In the genomic region with DNA sequence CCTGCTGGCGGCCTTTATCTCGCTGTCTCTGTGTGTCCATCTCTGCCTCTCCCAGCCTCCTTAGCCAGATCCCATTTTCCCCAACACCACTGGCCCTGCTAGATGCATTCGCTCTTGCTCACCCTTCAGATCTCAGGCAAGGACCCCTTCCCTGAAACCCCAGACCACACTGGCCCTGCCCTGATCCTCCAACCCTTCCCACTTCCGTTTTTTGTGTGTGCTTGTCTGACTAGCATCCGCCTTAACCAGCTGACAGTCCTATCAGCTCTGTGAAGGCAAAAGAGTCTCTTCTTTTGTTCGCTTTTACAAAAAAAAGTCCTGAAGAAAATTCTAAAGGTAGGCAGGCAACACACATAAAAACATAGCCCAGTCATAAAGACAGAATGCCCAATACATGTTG, we compare ENCODE assay signal across 13 cellular contexts. TPM values are rescaled to one million over a fixed set of nuclear protein-coding genes. Genes with fewer than 3 reads are reported as not detected.
A peak's percentile ranks its signal among the peaks of the same experiment; 100 is the strongest.
DNase-seq lines count a peak whose midpoint lies in the region; ATAC-seq and TF ChIP-seq lines count a peak whose summit lies in the region.
"Had no signal": no experiment of that assay in that cellular context is flagged by ENCODE, and none has a peak within 500 bp of the region (broad histone marks: within the 10 kb centered on the region; RNA-seq: fewer than 3 reads in every experiment).

No MANE protein-coding gene starts in this region.

- POLR2A ChIA-PET in activated CD4-positive, alpha-beta T cell treated with anti-CD3 and anti-CD28 coated beads, Interleukin-2, amount 10 ng/mL, durations not matched to agents 7 days and 5 days (lab: Charles Lee) = no interaction called here
- POLR2A ChIA-PET in HEK293T (lab: Yijun Ruan, JAX) = no interaction called here

- H3K27ac ChIP-seq in RWPE2 (ENCODE audit: poor library complexity, severe bottlenecking) (peak overlapping the region; percentile 64), gastroesophageal sphincter (peak overlapping the region in 3 of 4 donors; percentile 75 to 77 (median 76))
- H3K27ac ChIP-seq: foreskin keratinocyte had no signal

- H3K36me3 ChIP-seq in RWPE2 (ENCODE audit: low read depth) = no peaks in the 10 kb centered on the region
- peaks cover 0 to 5% of the 10 kb centered on the region in 2 donors for H3K36me3 ChIP-seq in gastroesophageal sphincter
- H3K36me3 ChIP-seq: brain microvascular endothelial cell had no signal

- H3K9me3 ChIP-seq in RWPE2 (ENCODE audit: severe bottlenecking) (no peaks in the 10 kb centered on the region), gastroesophageal sphincter (no peaks in the 10 kb centered on the region)

- 43 to 70% methylated on average over 2 to 6 of the region's 6 CpGs for WGBS in gastroesophageal sphincter (ENCODE audit: low coverage in 1 of 2), 2 donors

- CTCF ChIA-PET in activated CD4-positive, alpha-beta T cell treated with anti-CD3 and anti-CD28 coated beads, Interleukin-2, amount 10 ng/mL, durations not matched to agents 7 days and 5 days (lab: Charles Lee) = interaction anchor here (0.6 to 1.6 kb wide), 2 partner anchors 23 to 325 kb away, joined by 3 to 6 read pairs; no protein-coding TSS in a partner anchor
- CTCF ChIA-PET in HEK293T (lab: Yijun Ruan, JAX) = interaction anchor here (0.6 kb wide), 1 partner anchor 366 kb away, joined by 4 read pairs; no protein-coding TSS in a partner anchor

- H3K4me3 Mint-ChIP-seq in activated CD4-positive, alpha-beta T cell treated with anti-CD3 and anti-CD28 coated beads, Interleukin-2, amount 10 ng/mL, durations not matched to agents 7 days and 5 days = peak overlapping the region; percentile 17
- H3K4me3 Mint-ChIP-seq in stimulated activated naive CD8-positive, alpha-beta T cell treated with anti-CD3 and anti-CD28 coated beads, Interleukin-15, amount 100 ng/mL, for 72 hours = peak overlapping the region; percentile 52 to 79
- H3K4me3 Mint-ChIP-seq: natural killer cell had no signal

- TF ChIP-seq CTCF in RWPE2 (IDR thresholded peaks at IDR 0.05; ENCODE audit: poor library complexity, severe bottlenecking) (no peak), gastroesophageal sphincter (IDR thresholded peaks at IDR 0.05) (no peak)

- peak overlapping the region; percentile 80 for H3K27ac Mint-ChIP-seq in activated CD4-positive, alpha-beta T cell treated with anti-CD3 and anti-CD28 coated beads, Interleukin-2, amount 10 ng/mL, durations not matched to agents 7 days and 5 days
- peak overlapping the region; percentile 73 to 90 for H3K27ac Mint-ChIP-seq in stimulated activated naive CD8-positive, alpha-beta T cell treated with anti-CD3 and anti-CD28 coated beads, Interleukin-15, amount 100 ng/mL, for 72 hours
- H3K27ac Mint-ChIP-seq: natural killer cell had no signal

- peaks cover 33% of the 10 kb centered on the region for H3K4me1 Mint-ChIP-seq in activated CD4-positive, alpha-beta T cell treated with anti-CD3 and anti-CD28 coated beads, Interleukin-2, amount 10 ng/mL, durations not matched to agents 7 days and 5 days
- H3K4me1 Mint-ChIP-seq in stimulated activated naive CD8-positive, alpha-beta T cell treated with anti-CD3 and anti-CD28 coated beads, Interleukin-15, amount 100 ng/mL, for 72 hours = peaks cover 50% of the 10 kb centered on the region

- TF ChIP-seq POLR2A in gastroesophageal sphincter (IDR thresholded peaks at IDR 0.05) = no peak

- peak; percentile 8 for DNase-seq in activated CD4-positive, alpha-beta T cell treated with anti-CD3 and anti-CD28 coated beads, Interleukin-2, amount 10 ng/mL, durations not matched to agents 7 days and 5 days
- DNase-seq in activated CD4-positive, alpha-beta T cell treated with anti-CD3 and anti-CD28 coated beads for 1 hour = no peak
- DNase-seq in RWPE2 (ENCODE audit: low spot score) (no peak), HEK293T (ENCODE audit: extremely low spot score) (no peak), NCI-H187 treated with DMSO at 0.1 percent for 48 hours (lab: John Stamatoyannopoulos, UW) (no peak)
- no peak for DNase-seq in stimulated activated naive CD8-positive, alpha-beta T cell treated with anti-CD3 and anti-CD28 coated beads, Interleukin-15, amount 100 ng/mL, for 72 hours
- DNase-seq: activated CD4-positive, CD25-positive, alpha-beta regulatory T cell treated with anti-CD3 and anti-CD28 coated beads, Interleukin-2, amount 50 U/mL, for 72 hours; brain microvascular endothelial cell; foreskin keratinocyte; natural killer cell; NCI-H510A treated with DMSO at 0.1 percent for 48 hours had no signal

- H3K36me3 Mint-ChIP-seq in activated CD4-positive, alpha-beta T cell treated with anti-CD3 and anti-CD28 coated beads, Interleukin-2, amount 10 ng/mL, durations not matched to agents 7 days and 5 days (ENCODE audit: low read depth) = no peaks in the 10 kb centered on the region
- H3K36me3 Mint-ChIP-seq: natural killer cell had no signal

- TF ChIP-seq EP300 in gastroesophageal sphincter (IDR thresholded peaks at IDR 0.05) = no peak

- H3K4me3 ChIP-seq in RWPE2 (ENCODE audit: severe bottlenecking) (no peak overlapping the region), gastroesophageal sphincter (peak overlapping the region in 1 of 2 donors; percentile 23)

- H3K27me3 ChIP-seq in RWPE2 (ENCODE audit: insufficient read depth, poor library complexity, severe bottlenecking) = no peaks in the 10 kb centered on the region
- H3K27me3 ChIP-seq in gastroesophageal sphincter = no peaks in the 10 kb centered on the region
- H3K27me3 ChIP-seq: brain microvascular endothelial cell, foreskin keratinocyte had no signal

- H3K4me1 ChIP-seq in RWPE2 (ENCODE audit: insufficient read depth, poor library complexity, severe bottlenecking) (peaks cover 38% of the 10 kb centered on the region), gastroesophageal sphincter (peaks cover 5 to 90% (median 21%) of the 10 kb centered on the region in 3 donors)

- H3K27me3 Mint-ChIP-seq in activated CD4-positive, alpha-beta T cell treated with anti-CD3 and anti-CD28 coated beads, Interleukin-2, amount 10 ng/mL, durations not matched to agents 7 days and 5 days = no peaks in the 10 kb centered on the region
- peaks cover 18% of the 10 kb centered on the region for H3K27me3 Mint-ChIP-seq in stimulated activated naive CD8-positive, alpha-beta T cell treated with anti-CD3 and anti-CD28 coated beads, Interleukin-15, amount 100 ng/mL, for 72 hours

- no peaks in the 10 kb centered on the region for H3K9me3 Mint-ChIP-seq in activated CD4-positive, alpha-beta T cell treated with anti-CD3 and anti-CD28 coated beads, Interleukin-2, amount 10 ng/mL, durations not matched to agents 7 days and 5 days
- no peaks in the 10 kb centered on the region for H3K9me3 Mint-ChIP-seq in stimulated activated naive CD8-positive, alpha-beta T cell treated with anti-CD3 and anti-CD28 coated beads, Interleukin-15, amount 100 ng/mL, for 72 hours
- H3K9me3 Mint-ChIP-seq: natural killer cell had no signal

- ATAC-seq in RWPE2 (ENCODE audit: low read depth) (no peak), gastroesophageal sphincter (no peak), HG03469 (IDR thresholded peaks at IDR 0.05; ENCODE audit: unreplicated experiment) (no peak)
- ATAC-seq in stimulated activated naive CD8-positive, alpha-beta T cell treated with anti-CD3 and anti-CD28 coated beads, Interleukin-15, amount 100 ng/mL, for 72 hours = no peak
- ATAC-seq: foreskin keratinocyte had no signal

TF ChIP-seq in HEK293T, 16 proteins besides CTCF, POLR2A, EP300 and RAD21:
- TF ChIP-seq CTBP1 (IDR thresholded peaks at IDR 0.05; ENCODE audit: borderline replicate concordance) (no peak), PKNOX1 (IDR thresholded peaks at IDR 0.05) (no peak), ZNF384 (IDR thresholded peaks at IDR 0.05) (no peak), FOXA1 (IDR thresholded peaks at IDR 0.05) (no peak), ARNT (IDR thresholded peaks at IDR 0.05) (no peak), SP1 (IDR thresholded peaks at IDR 0.05) (no peak), BHLHE40 (IDR thresholded peaks at IDR 0.05; ENCODE audit: borderline replicate concordance) (no peak), FOXM1 (IDR thresholded peaks at IDR 0.05; ENCODE audit: borderline replicate concordance) (no peak), FOXK2 (IDR thresholded peaks at IDR 0.05) (no peak), NFRKB (IDR thresholded peaks at IDR 0.05) (no peak), ELF4 (IDR thresholded peaks at IDR 0.05) (no peak), SUZ12 (IDR thresholded peaks at IDR 0.05) (no peak), LEF1 (IDR thresholded peaks at IDR 0.05; ENCODE audit: borderline replicate concordance) (no peak), TARDBP (IDR thresholded peaks at IDR 0.05) (no peak), L3MBTL2 (conservative IDR thresholded peaks at IDR 0.05) (no peak), HDGF (IDR thresholded peaks at IDR 0.05; ENCODE audit: borderline replicate concordance) (no peak)

RNA-seq across cellular contexts. Expression of gene CHST15, which starts 28.7 kb away (rescaled TPM):
- not detected for total RNA-seq in activated CD4-positive, alpha-beta T cell treated with anti-CD3 and anti-CD28 coated beads, Interleukin-2, amount 10 ng/mL, durations not matched to agents 7 days and 5 days
- total RNA-seq in gastroesophageal sphincter = 10 to 100 TPM; 63.5 to 87.5 (median 74.3) TPM

Comparison
In these comparisons a context has a peak if more than half of its experiments do, and no peak if none do; other contexts are left out.
1. RNA of gene CHST15, which starts 28.7 kb away (total RNA-seq): 63.5 to 87.5 TPM in gastroesophageal sphincter; not detected in activated CD4-positive, alpha-beta T cell treated with anti-CD3 and anti-CD28 coated beads, Interleukin-2, amount 10 ng/mL, durations not matched to agents 7 days and 5 days; every median in the first group is over 10 times any median in the second.